ENCODE assay signal across 8 cellular contexts in the genomic region with DNA sequence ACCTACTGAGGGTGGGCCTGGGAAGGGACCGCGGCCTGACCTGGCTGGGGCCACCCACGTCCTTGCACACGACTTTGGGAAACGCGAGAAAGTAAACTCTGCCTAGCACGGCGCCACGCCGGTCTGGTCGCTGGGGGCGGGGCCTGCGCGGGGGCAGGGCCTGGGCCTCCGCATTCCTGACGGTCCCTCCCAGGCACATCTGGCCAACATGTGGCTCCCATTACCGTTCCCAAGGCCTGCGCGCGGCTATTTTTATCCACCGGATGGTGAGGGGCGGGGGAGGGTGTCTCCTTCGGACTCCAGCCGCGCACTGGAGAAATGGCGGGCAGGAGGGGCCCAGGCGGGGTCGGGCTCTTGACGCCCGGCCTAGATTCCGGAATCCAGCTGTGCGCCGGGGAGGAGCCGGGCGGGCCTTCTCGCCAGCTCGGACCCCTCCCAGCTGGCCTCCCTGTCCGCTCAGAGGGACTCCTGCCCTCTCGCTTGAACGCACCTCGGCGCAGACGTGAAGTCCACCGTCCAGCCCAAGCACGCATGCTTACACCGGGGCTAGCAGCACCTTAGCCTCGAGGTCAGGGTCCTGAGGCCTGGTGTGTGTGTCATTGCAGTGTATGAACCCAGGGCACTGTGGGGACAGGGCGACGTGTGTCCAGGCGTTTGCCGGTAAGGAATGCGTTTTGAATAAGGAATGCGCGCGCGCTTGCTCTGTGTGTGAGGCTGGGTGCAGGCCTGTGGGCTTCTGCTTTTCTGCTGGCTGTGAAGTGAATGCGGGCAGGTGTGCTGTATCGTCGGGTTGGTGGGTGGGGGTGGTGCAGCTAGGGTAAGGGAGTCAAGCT. TPM values are rescaled to one million over a fixed set of nuclear protein-coding genes. Genes with fewer than 3 reads are reported as not detected.
DNase-seq lines count a peak whose midpoint lies in the region; ATAC-seq and TF ChIP-seq lines count a peak whose summit lies in the region.

No MANE protein-coding gene starts in this region.

- peak; percentile 80 for DNase-seq in activated effector memory CD4-positive, alpha-beta T cell treated with anti-CD3 and anti-CD28 coated beads, Interleukin-2, amount 50 U/mL, for 16 hours
- DNase-seq in activated effector memory CD4-positive, alpha-beta T cell treated with Interleukin-2 at 50 U/mL for 16 hours, result no peak
- DNase-seq in right atrium auricular region (ENCODE audit: low spot score), result peak; percentile 75
- DNase-seq in gastrocnemius medialis, result peak; percentile 57 to 60

- H3K9me3 ChIP-seq in right atrium auricular region, result no peaks in the 10 kb centered on the region
- no peaks in the 10 kb centered on the region for H3K9me3 ChIP-seq in gastrocnemius medialis

- no peaks in the 10 kb centered on the region for H3K27me3 Mint-ChIP-seq in activated naive CD4-positive, alpha-beta T cell treated with anti-CD3 and anti-CD28 coated beads, Interleukin-2, amount 50 U/mL, for 24 hours

- in situ Hi-C loops in gastrocnemius medialis (cut with MboI; ENCODE audit: low sequenced_read_pairs in 4 of 4), result loop anchor here in 1 of 4 donors (25.0 kb wide), 1 partner anchor 91 kb away; no protein-coding TSS in a partner anchor

- H3K27ac ChIP-seq in right atrium auricular region (peak overlapping the region; percentile 85 to 94), gastrocnemius medialis (peak overlapping the region; percentile 74 to 81 (median 80))

- intact Hi-C loops in gastrocnemius medialis (cut with DNase I; ENCODE audit: low total_unique reads), result no loop called here

- H3K36me3 ChIP-seq in right atrium auricular region (no peaks in the 10 kb centered on the region), gastrocnemius medialis (no peaks in the 10 kb centered on the region)

- H3K4me1 ChIP-seq in right atrium auricular region, result peaks cover 0 to 40% of the 10 kb centered on the region in 2 donors
- peaks cover 0 to 12% of the 10 kb centered on the region in 2 donors for H3K4me1 ChIP-seq in gastrocnemius medialis

- H3K4me1 Mint-ChIP-seq in activated naive CD4-positive, alpha-beta T cell treated with anti-CD3 and anti-CD28 coated beads, Interleukin-2, amount 50 U/mL, for 24 hours, result peaks cover 22% of the 10 kb centered on the region

- ATAC-seq in gastrocnemius medialis (peak; percentile 27 to 34), HG03469 (IDR thresholded peaks at IDR 0.05; ENCODE audit: unreplicated experiment) (no peak), HG03520 (IDR thresholded peaks at IDR 0.05; ENCODE audit: unreplicated experiment) (no peak), HG02852 (IDR thresholded peaks at IDR 0.05; ENCODE audit: unreplicated experiment) (no peak)

- H3K9me3 Mint-ChIP-seq in activated naive CD4-positive, alpha-beta T cell treated with anti-CD3 and anti-CD28 coated beads, Interleukin-2, amount 50 U/mL, for 24 hours, result no peaks in the 10 kb centered on the region

- no peak for TF ChIP-seq CTCF in right atrium auricular region (IDR thresholded peaks at IDR 0.05)
- TF ChIP-seq CTCF in gastrocnemius medialis (IDR thresholded peaks at IDR 0.05 in 4 of 5, conservative IDR thresholded peaks at IDR 0.05 in 1 of 5), result no peak

- H3K4me3 Mint-ChIP-seq in activated naive CD4-positive, alpha-beta T cell treated with anti-CD3 and anti-CD28 coated beads, Interleukin-2, amount 50 U/mL, for 24 hours, result peak overlapping the region; percentile 69

- H3K27me3 ChIP-seq in right atrium auricular region (no peaks in the 10 kb centered on the region), gastrocnemius medialis (peaks cover 0 to 21% (median 0%) of the 10 kb centered on the region in 3 donors)

- no peaks in the 10 kb centered on the region for H3K36me3 Mint-ChIP-seq in activated naive CD4-positive, alpha-beta T cell treated with anti-CD3 and anti-CD28 coated beads, Interleukin-2, amount 50 U/mL, for 24 hours

- H3K4me3 ChIP-seq in right atrium auricular region, result peak overlapping the region; percentile 33 to 66
- H3K4me3 ChIP-seq in gastrocnemius medialis, result peak overlapping the region; percentile 39 to 65 (median 52)

- TF ChIP-seq POLR2A in gastrocnemius medialis (IDR thresholded peaks at IDR 0.05), result peak in 1 of 2 donors; percentile 18

- no peak overlapping the region for H3K27ac Mint-ChIP-seq in activated naive CD4-positive, alpha-beta T cell treated with anti-CD3 and anti-CD28 coated beads, Interleukin-2, amount 50 U/mL, for 24 hours

RNA-seq across cellular contexts. Expression of gene EVA1B, which starts 2.1 kb away (rescaled TPM):
- total RNA-seq in right atrium auricular region (10 to 100 TPM; 24.6 to 45.8 TPM), gastrocnemius medialis (10 to 100 TPM; 10.0 to 19.9 (median 14.8) TPM)

RNA-seq across cellular contexts. Expression of gene SH3D21, which starts 15.2 kb away (rescaled TPM):
- total RNA-seq in right atrium auricular region (1 to 10 TPM; 1.2 to 1.4 TPM), gastrocnemius medialis (1 to 10 TPM in 1 of 4 donors, under 1 TPM in 3; 0.10 to 1.4 (median 0.46) TPM)

Comparison
In these comparisons a context has a peak if more than half of its experiments do, and no peak if none do; other contexts are left out.
1. ATAC-seq: peak in gastrocnemius medialis (2 of 2); none in HG03469 (single experiment), HG03520 (single experiment) and HG02852 (single experiment).